In the genomic region with DNA sequence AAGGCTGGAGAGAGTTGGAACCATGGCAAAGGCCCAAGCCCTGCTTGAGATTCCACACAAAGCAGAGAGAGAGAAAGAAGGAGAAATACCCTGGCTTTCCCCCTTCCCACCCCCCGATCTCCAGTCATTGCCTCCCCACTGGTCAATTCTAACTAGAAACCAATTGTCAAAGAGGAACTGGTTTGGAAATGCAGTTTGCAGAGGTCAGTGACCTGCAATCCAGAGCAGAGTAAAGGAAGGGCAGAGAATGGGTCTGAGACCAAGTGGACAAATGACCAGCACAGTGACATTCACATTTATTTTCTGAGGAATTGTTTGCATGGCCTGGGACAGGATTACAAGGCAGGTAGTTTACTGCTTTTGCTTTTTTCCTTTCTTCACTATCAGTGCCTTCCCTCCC, we compare ENCODE assay signal across 19 cellular contexts. TPM values are rescaled to one million over a fixed set of nuclear protein-coding genes. Genes with fewer than 3 reads are reported as not detected.
"Had no signal": no experiment of that assay in that cellular context is flagged by ENCODE, and none has a peak within 500 bp of the region (broad histone marks: within the 10 kb centered on the region; RNA-seq: fewer than 3 reads in every experiment).

No MANE protein-coding gene starts in this region.

- H3K27me3 ChIP-seq: breast epithelium, transverse colon had no signal

- H3K36me3 ChIP-seq: breast epithelium, heart right ventricle, transverse colon had no signal

- DNase-seq: activated CD4-positive, alpha-beta T cell treated with anti-CD3 and anti-CD28 coated beads, Interleukin-2, amount 50 U/mL, for 48 hours; activated CD4-positive, CD25-positive, alpha-beta regulatory T cell treated with anti-CD3 and anti-CD28 coated beads, Interleukin-2, amount 50 U/mL, for 72 hours; activated effector memory CD4-positive, alpha-beta T cell treated with anti-CD3 and anti-CD28 coated beads, Interleukin-2, amount 50 U/mL, for 16 hours; activated T-cell treated with anti-CD3 and anti-CD28 coated beads, Interleukin-2, amount 50 U/mL, for 4 hours; amniotic stem cell; heart right ventricle; islet precursor cell; left ventricle myocardium superior; mesendoderm; right cardiac atrium; transverse colon had no signal

- H3K27ac ChIP-seq: breast epithelium, transverse colon had no signal

- H3K4me3 ChIP-seq: breast epithelium, heart right ventricle, smooth muscle cell, transverse colon had no signal

- ATAC-seq: activated naive CD4-positive, alpha-beta T cell treated with anti-CD3 and anti-CD28 coated beads, Interleukin-2, amount 50 U/mL, for 72 hours; activated T-cell treated with anti-CD3 and anti-CD28 coated beads, Interleukin-2, amount 50 U/mL, for 4 hours; heart right ventricle; left ventricle myocardium superior; right cardiac atrium; stimulated activated memory B cell treated with anti-CD40 and anti-IgM and Interleukin-4, amounts not matched to agents 10 μg/mL and 1 μg/mL and 100 μg/mL, for 72 hours had no signal

- H3K4me1 ChIP-seq: breast epithelium, transverse colon had no signal

- H3K9me3 ChIP-seq: breast epithelium, transverse colon had no signal

- H3K4me2 ChIP-seq: smooth muscle cell had no signal

RNA-seq across cellular contexts. Expression of a gene that starts 50.6 kb away (rescaled TPM):
- total RNA-seq: activated naive CD4-positive, alpha-beta T cell treated with anti-CD3 and anti-CD28 coated beads, Interleukin-2, amount 50 U/mL, for 72 hours; activated T-cell treated with anti-CD3 and anti-CD28 coated beads, Interleukin-2, amount 50 U/mL, for 4 hours; breast epithelium; fibroblast of lung; frontal cortex; heart right ventricle; left ventricle myocardium superior; posterior vena cava; right cardiac atrium; smooth muscle cell; T-helper 2 cell treated with Interferon-gamma antibody and Interleukin-4, amounts not matched to agents 100 ng/mL and 5 ng/mL, for 36 hours; transverse colon had no signal
- polyA plus RNA-seq: fibroblast of lung, heart right ventricle, right cardiac atrium, smooth muscle cell had no signal
